In the genomic region with DNA sequence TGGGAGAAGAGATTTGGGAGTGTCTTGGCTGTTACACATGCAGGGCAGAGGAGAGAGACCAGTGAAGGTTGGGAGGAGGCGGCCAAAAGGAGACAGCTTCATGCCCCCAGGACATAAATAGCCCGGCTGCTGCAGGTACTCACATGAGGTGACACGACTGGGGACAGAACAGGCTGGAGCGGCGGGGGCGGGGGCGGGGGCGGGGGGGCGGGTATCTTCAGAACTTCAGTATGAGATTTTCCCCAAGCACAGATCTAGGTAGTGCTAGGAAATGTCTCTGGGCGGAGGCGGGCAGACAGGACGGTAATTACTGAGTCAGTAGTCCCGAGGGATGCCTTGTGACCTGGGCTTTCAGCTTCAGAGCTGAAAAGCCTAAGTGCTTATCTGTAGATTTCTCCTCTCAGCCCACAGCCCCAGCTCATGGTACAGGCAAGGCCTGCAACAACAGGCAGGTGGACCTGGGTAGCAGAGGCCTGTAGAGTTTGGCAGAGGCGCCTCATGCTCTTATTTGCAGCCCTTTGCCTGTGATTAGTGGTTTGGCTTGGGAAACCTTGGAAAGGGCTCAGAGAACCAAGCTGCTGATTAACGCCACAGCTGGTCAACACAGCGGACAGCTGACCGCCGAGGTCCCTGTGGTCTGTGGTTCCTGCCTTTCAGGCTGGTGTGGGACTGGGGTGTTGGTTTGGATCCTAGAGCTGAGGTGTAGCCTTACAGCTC, we compare ENCODE assay signal across 9 cellular contexts. TPM values are rescaled to one million over a fixed set of nuclear protein-coding genes. Genes with fewer than 3 reads are reported as not detected.
DNase-seq lines count a peak whose midpoint lies in the region; ATAC-seq and TF ChIP-seq lines count a peak whose summit lies in the region.
"Had no signal": no experiment of that assay in that cellular context is flagged by ENCODE, and none has a peak within 500 bp of the region (broad histone marks: within the 10 kb centered on the region; RNA-seq: fewer than 3 reads in every experiment).

No MANE protein-coding gene starts in this region.

- peaks cover 0 to 8% (median 4%) of the 10 kb centered on the region in 7 donors for H3K4me1 Mint-ChIP-seq in naive thymus-derived CD4-positive, alpha-beta T cell

- H3K23ac ChIP-seq in mesendoderm (ENCODE audit: low read length): no peak overlapping the region

- H3K27ac ChIP-seq in mesendoderm (ENCODE audit: low read depth, low read length): no peak overlapping the region
- H3K27ac ChIP-seq in naive thymus-derived CD4-positive, alpha-beta T cell (ENCODE audit: low read depth, low read length): no peak overlapping the region

- no peak for TF ChIP-seq CTCF in AG10803 (conservative IDR thresholded peaks at IDR 0.05; ENCODE audit: low read length)
- no peak for TF ChIP-seq CTCF in astrocyte of the spinal cord (IDR thresholded peaks at IDR 0.05; ENCODE audit: low read depth, low read length)

- H3K27me3 Mint-ChIP-seq in naive thymus-derived CD4-positive, alpha-beta T cell: no peaks in the 10 kb centered on the region

- no peak overlapping the region for H3K9ac ChIP-seq in mesendoderm (ENCODE audit: low read length)

- H3K27me3 ChIP-seq in mesendoderm (ENCODE audit: insufficient read depth, low read length, poor library complexity): no peaks in the 10 kb centered on the region
- H3K27me3 ChIP-seq in naive thymus-derived CD4-positive, alpha-beta T cell (ENCODE audit: control insufficient read depth in 2 of 2, insufficient read depth in 2 of 2, low read length in 2 of 2): no peaks in the 10 kb centered on the region
- H3K27me3 ChIP-seq: Peyer's patch had no signal

- no peaks in the 10 kb centered on the region for H3K9me3 ChIP-seq in naive thymus-derived CD4-positive, alpha-beta T cell (ENCODE audit: control insufficient read depth in 2 of 3, low read length in 3 of 3)
- H3K9me3 ChIP-seq: Peyer's patch had no signal

- DNase-seq in AG10803 (ENCODE audit: low read depth) (peak; percentile 66), astrocyte of the spinal cord (ENCODE audit: low read depth, low spot score) (peak; percentile 81), mesendoderm (peak; percentile 29), NCI-H1417 treated with DMSO at 0.1 percent for 48 hours (lab: John Stamatoyannopoulos, UW) (no peak)
- no peak for DNase-seq in naive thymus-derived CD4-positive, alpha-beta T cell

- no peaks in the 10 kb centered on the region for H3K79me2 ChIP-seq in mesendoderm (ENCODE audit: control insufficient read depth, insufficient read depth, low read length)

- H3K4me1 ChIP-seq in mesendoderm (ENCODE audit: control insufficient read depth, low read depth, low read length): no peaks in the 10 kb centered on the region
- H3K4me1 ChIP-seq in naive thymus-derived CD4-positive, alpha-beta T cell (ENCODE audit: control insufficient read depth in 2 of 2, insufficient read depth in 2 of 2, low read length in 2 of 2): no peaks in the 10 kb centered on the region
- H3K4me1 ChIP-seq: Peyer's patch had no signal

- peaks cover 9% of the 10 kb centered on the region for H3K36me3 ChIP-seq in mesendoderm (ENCODE audit: control insufficient read depth, insufficient read depth, low read length)
- peaks cover 0 to 49% (median 0%) of the 10 kb centered on the region in 3 experiments for H3K36me3 ChIP-seq in naive thymus-derived CD4-positive, alpha-beta T cell (ENCODE audit: control insufficient read depth in 2 of 3, insufficient read depth in 3 of 3, low read length in 3 of 3)

- H3K4me2 ChIP-seq in mesendoderm (ENCODE audit: low read length): no peak overlapping the region

- H2AK5ac ChIP-seq in mesendoderm (ENCODE audit: low read length): no peak overlapping the region

- H2BK5ac ChIP-seq in mesendoderm (ENCODE audit: low read length): no peak overlapping the region

- no peaks in the 10 kb centered on the region for H3K79me1 ChIP-seq in mesendoderm (ENCODE audit: low read length)

- no peak overlapping the region for H3K4me3 Mint-ChIP-seq in naive thymus-derived CD4-positive, alpha-beta T cell

- H3K36me3 Mint-ChIP-seq in naive thymus-derived CD4-positive, alpha-beta T cell: peaks cover 0 to 6% (median 0%) of the 10 kb centered on the region in 5 donors

- ATAC-seq in HG02970 (IDR thresholded peaks at IDR 0.05; ENCODE audit: low FRiP score, unreplicated experiment) (peak; percentile 49), GM18873 (IDR thresholded peaks at IDR 0.05; ENCODE audit: low FRiP score, unreplicated experiment) (no peak), GM18520 (IDR thresholded peaks at IDR 0.05; ENCODE audit: unreplicated experiment) (no peak)
- ATAC-seq in naive thymus-derived CD4-positive, alpha-beta T cell: no peak

- CTCF ChIA-PET in naive thymus-derived CD4-positive, alpha-beta T cell (lab: Charles Lee): no interaction called here

- no peak overlapping the region for H3K56ac ChIP-seq in mesendoderm (ENCODE audit: low read length)

- H2BK120ac ChIP-seq in mesendoderm (ENCODE audit: low read depth, low read length): no peak overlapping the region

- POLR2A ChIA-PET in naive thymus-derived CD4-positive, alpha-beta T cell (lab: Charles Lee): interaction anchor here (1.0 kb wide), 1 partner anchor 32 kb away, joined by 3 read pairs; no protein-coding TSS in a partner anchor

- no peak overlapping the region for H4K8ac ChIP-seq in mesendoderm (ENCODE audit: low read depth, low read length)

- H2BK15ac ChIP-seq in mesendoderm (replicated peaks; ENCODE audit: low read depth): no peak overlapping the region

- H4K5ac ChIP-seq in mesendoderm (ENCODE audit: low read length): no peak overlapping the region

- in situ Hi-C loops in astrocyte of the spinal cord (cut with HindIII; ENCODE audit: low sequenced_read_pairs): no loop called here

- H3K4me3 ChIP-seq in AG10803 (ENCODE audit: low read length): no peak overlapping the region
- H3K4me3 ChIP-seq in astrocyte of the spinal cord (ENCODE audit: low read depth, low read length): no peak overlapping the region
- H3K4me3 ChIP-seq in mesendoderm (ENCODE audit: low read length): no peak overlapping the region
- H3K4me3 ChIP-seq in naive thymus-derived CD4-positive, alpha-beta T cell (ENCODE audit: low read length): no peak overlapping the region
- H3K4me3 ChIP-seq: Peyer's patch had no signal

- no peaks in the 10 kb centered on the region for H3K9me3 Mint-ChIP-seq in naive thymus-derived CD4-positive, alpha-beta T cell

- H3K18ac ChIP-seq in mesendoderm (ENCODE audit: low read length): no peak overlapping the region

- intact Hi-C loops in naive thymus-derived CD4-positive, alpha-beta T cell (cut with micrococcal nuclease): no loop called here

- H3K27ac Mint-ChIP-seq in naive thymus-derived CD4-positive, alpha-beta T cell: peak overlapping the region in 3 of 9 donors; percentile 31 to 72 (median 68)

- no CpG with 5 or more reads among the region's 18 CpGs for WGBS in mesendoderm (ENCODE audit: extremely low coverage, insufficient coverage, low lambda C conversion rate)

- H3K4ac ChIP-seq in mesendoderm (ENCODE audit: low read depth, low read length): no peak overlapping the region

RNA-seq across cellular contexts. Expression of gene UNK, which starts 24.5 kb away (rescaled TPM):
- 26.1 TPM for polyA plus RNA-seq in mesendoderm (2013, experiment 1 of 2)
- 24.3 TPM for polyA plus RNA-seq in mesendoderm (2013, experiment 2 of 2)
- total RNA-seq in naive thymus-derived CD4-positive, alpha-beta T cell: 10 to 100 TPM; 32.0 to 49.8 (median 41.0) TPM
- polyA plus RNA-seq in naive thymus-derived CD4-positive, alpha-beta T cell: 10 to 100 TPM; 21.5 to 22.1 TPM

RNA-seq across cellular contexts. Expression of gene UNC13D, which starts 35.1 kb away (rescaled TPM):
- polyA plus RNA-seq in mesendoderm (2013, experiment 1 of 2): 2.1 TPM
- 2.4 TPM for polyA plus RNA-seq in mesendoderm (2013, experiment 2 of 2)
- total RNA-seq in naive thymus-derived CD4-positive, alpha-beta T cell: 100 to 1,000 TPM; 145 to 201 (median 152) TPM
- polyA plus RNA-seq in naive thymus-derived CD4-positive, alpha-beta T cell: 10 to 100 TPM; 44.5 to 83.3 TPM

RNA-seq across cellular contexts. Expression of gene GALK1, which starts 44.1 kb away (rescaled TPM):
- polyA plus RNA-seq in mesendoderm (2013, experiment 1 of 2): 11.8 TPM
- polyA plus RNA-seq in mesendoderm (2013, experiment 2 of 2): 10.8 TPM
- 10 to 100 TPM in 4 of 5 experiments, 1 to 10 TPM in 1; 9.9 to 42.9 (median 22.1) TPM for total RNA-seq in naive thymus-derived CD4-positive, alpha-beta T cell
- polyA plus RNA-seq in naive thymus-derived CD4-positive, alpha-beta T cell: 10 to 100 TPM; 12.8 to 18.9 TPM

RNA-seq across cellular contexts. Expression of gene WBP2, which starts 46.1 kb away (rescaled TPM):
- 70.2 TPM for polyA plus RNA-seq in mesendoderm (2013, experiment 1 of 2)
- 71.9 TPM for polyA plus RNA-seq in mesendoderm (2013, experiment 2 of 2)
- 100 to 1,000 TPM in 3 of 5 experiments, 10 to 100 TPM in 2; 87.7 to 159 (median 112) TPM for total RNA-seq in naive thymus-derived CD4-positive, alpha-beta T cell
- polyA plus RNA-seq in naive thymus-derived CD4-positive, alpha-beta T cell: 10 to 100 TPM; 84.8 to 99.4 TPM

Comparison
In these comparisons a context has a peak if more than half of its experiments do, and no peak if none do; other contexts are left out.
1. DNase-seq: peak in AG10803 (single experiment), astrocyte of the spinal cord (single experiment) and mesendoderm (single experiment); none in NCI-H1417 treated with DMSO at 0.1 percent for 48 hours (single experiment) and naive thymus-derived CD4-positive, alpha-beta T cell (0 of 9).